In the genomic region with DNA sequence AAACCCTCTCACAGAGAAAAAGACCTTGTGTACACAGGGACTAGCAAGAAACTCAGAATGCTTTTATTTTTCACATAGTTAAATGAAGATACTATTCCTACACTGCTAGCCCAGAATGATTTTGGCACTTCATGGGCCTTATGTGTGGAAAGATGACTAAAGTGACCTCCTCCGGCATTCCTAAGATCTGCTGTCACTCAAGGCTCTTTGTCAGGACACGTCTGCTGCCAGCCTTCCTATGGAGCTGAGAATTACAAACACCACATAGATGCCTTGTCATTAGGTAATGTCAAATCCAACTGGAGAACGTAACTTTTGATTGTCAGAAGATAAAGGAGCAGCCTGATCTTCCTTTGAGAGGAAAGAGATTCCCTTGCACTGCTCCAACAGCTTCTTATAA, we compare ENCODE assay signal across 25 cellular contexts.
DNase-seq lines count a peak whose midpoint lies in the region; ATAC-seq and TF ChIP-seq lines count a peak whose summit lies in the region.
"Had no signal": no experiment of that assay in that cellular context is flagged by ENCODE, and none has a peak within 500 bp of the region (broad histone marks: within the 10 kb centered on the region; RNA-seq: fewer than 3 reads in every experiment).

No MANE protein-coding gene starts in this region.

- no peak overlapping the region for H2BK5ac ChIP-seq in IMR-90 (ENCODE audit: low read depth, low read length, poor library complexity, severe bottlenecking)

- no peak overlapping the region for H2BK120ac ChIP-seq in IMR-90 (ENCODE audit: low read depth, low read length)

- H3K9me3 Mint-ChIP-seq in Calu3 (ENCODE audit: low read depth, unreplicated experiment): peaks cover 3% of the 10 kb centered on the region
- H3K9me3 Mint-ChIP-seq: activated naive CD8-positive, alpha-beta T cell treated with anti-CD3 and anti-CD28 coated beads for 36 hours had no signal

- in situ Hi-C loops in IMR-90 (cut with MboI; ENCODE audit: low sequenced_read_pairs): no loop called here
- in situ Hi-C loops in mammary epithelial cell (cut with MboI; ENCODE audit: low sequenced_read_pairs in 2 of 2): loop anchor here in 1 of 2 donors (25.0 kb wide), 1 partner anchor 111 kb away; no protein-coding TSS in a partner anchor

- H4K5ac ChIP-seq in IMR-90 (ENCODE audit: low read depth, low read length): no peak overlapping the region

- no peak overlapping the region for H4K91ac ChIP-seq in IMR-90 (ENCODE audit: insufficient read depth, low read depth, low read length)

- H3K27ac ChIP-seq in IMR-90 (ENCODE audit: insufficient read depth, low read length): no peak overlapping the region
- H3K27ac ChIP-seq in mammary epithelial cell (ENCODE audit: insufficient read depth, low read depth, low read length): no peak overlapping the region
- H3K27ac ChIP-seq: A549, body of pancreas, C4-2B, colonic mucosa, lower lobe of right lung, spleen, stomach had no signal

- 40% methylated on average over 1 of the region's 3 CpGs; no CpG with 5 or more reads in 1 of the 2 experiments for WGBS in IMR-90 (ENCODE audit: extremely low coverage in 2 of 2, insufficient read length in 1 of 2), 2 experiments
- WGBS in mammary epithelial cell (ENCODE audit: low coverage, missing lambda C conversion rate): 0% methylated on average over 2 of the region's 3 CpGs

- no peak overlapping the region for H3K18ac ChIP-seq in IMR-90 (ENCODE audit: low read depth, low read length)

- CTCF ChIA-PET in IMR-90 (lab: Yijun Ruan, JAX) (no interaction called here), mammary epithelial cell (lab: Charles Lee; ENCODE audit: low non-redundant PET) (no interaction called here), Calu3 (lab: Charles Lee) (no interaction called here)

- no peak overlapping the region for H3K4ac ChIP-seq in IMR-90 (ENCODE audit: low read depth, low read length)

- no peaks in the 10 kb centered on the region for H3K36me3 Mint-ChIP-seq in Calu3 (ENCODE audit: insufficient read depth, unreplicated experiment)
- H3K36me3 Mint-ChIP-seq: activated CD8-positive, alpha-beta memory T cell treated with anti-CD3 and anti-CD28 coated beads, Interleukin-2, amount 10 ng/mL, durations not matched to agents 7 days and 5 days; activated naive CD8-positive, alpha-beta T cell treated with anti-CD3 and anti-CD28 coated beads for 36 hours had no signal

- H2AK9ac ChIP-seq in IMR-90 (replicated peaks; ENCODE audit: low read depth, low read length, poor library complexity): no peak overlapping the region

- H3K9me3 ChIP-seq in IMR-90 (ENCODE audit: control insufficient read depth, insufficient read depth, low read length) (no peaks in the 10 kb centered on the region), mammary epithelial cell (replicated peaks; ENCODE audit: insufficient read depth, low read length) (no peaks in the 10 kb centered on the region)
- H3K9me3 ChIP-seq: A549, body of pancreas, colonic mucosa, lower lobe of right lung, spleen, stomach had no signal

- H2BK15ac ChIP-seq in IMR-90 (ENCODE audit: low read depth, low read length): no peak overlapping the region

- intact Hi-C loops in IMR-90 (cut with micrococcal nuclease) (no loop called here), mammary epithelial cell (cut with micrococcal nuclease) (no loop called here), Calu3 (cut with micrococcal nuclease; ENCODE audit: unreplicated experiment) (no loop called here)

- H4K20me1 ChIP-seq in IMR-90 (ENCODE audit: insufficient read depth, low read length): no peaks in the 10 kb centered on the region
- no peaks in the 10 kb centered on the region for H4K20me1 ChIP-seq in mammary epithelial cell (ENCODE audit: insufficient read depth, low read length)

- DNase-seq in AG10803 (ENCODE audit: low read depth): peak; percentile 40
- peak; percentile 1 for DNase-seq in IMR-90
- peak; percentile 79 for DNase-seq in mammary epithelial cell
- DNase-seq in kidney tubule cell (ENCODE audit: low spot score): peak; percentile 77
- DNase-seq in Calu3: no peak
- DNase-seq: activated CD4-positive, alpha-beta T cell treated with anti-CD3 and anti-CD28 coated beads for 36 hours; activated CD8-positive, alpha-beta memory T cell treated with anti-CD3 and anti-CD28 coated beads, Interleukin-2, amount 10 ng/mL, durations not matched to agents 7 days and 5 days; activated naive CD8-positive, alpha-beta T cell treated with anti-CD3 and anti-CD28 coated beads for 36 hours; body of pancreas; colonic mucosa; Karpas-422; lower lobe of right lung; NCI-H1105 treated with DMSO at 0.1 percent for 48 hours; NCI-H524; SHP77 treated with DMSO at 0.1 percent for 48 hours; spleen; stimulated activated CD4-positive, alpha-beta T cell treated with anti-CD3 and anti-CD28 coated beads, Interleukin-4, amount 100 ng/mL, for 4 hours; stomach; T-helper 1 cell had no signal

- no peak overlapping the region for H3K23ac ChIP-seq in IMR-90 (ENCODE audit: low read depth, low read length)

- H3K4me2 ChIP-seq in IMR-90 (ENCODE audit: low read depth, low read length) (no peak overlapping the region), mammary epithelial cell (ENCODE audit: insufficient read depth, low read depth, low read length) (peak overlapping the region; percentile 26)
- H3K4me2 ChIP-seq: A549 had no signal

- no peak for TF ChIP-seq CTCF in AG10803 (conservative IDR thresholded peaks at IDR 0.05; ENCODE audit: low read length)
- TF ChIP-seq CTCF in IMR-90 (conservative IDR thresholded peaks at IDR 0.05; ENCODE audit: low read depth, low read length): no peak
- no peak for TF ChIP-seq CTCF in mammary epithelial cell (conservative IDR thresholded peaks at IDR 0.05 in 1 of 2, IDR thresholded peaks at IDR 0.05 in 1 of 2; ENCODE audit: extremely low read depth in 1 of 2, insufficient read depth in 1 of 2, low read depth in 1 of 2, low read length in 2 of 2)
- no peak for TF ChIP-seq CTCF in Calu3 (IDR thresholded peaks at IDR 0.05; ENCODE audit: unreplicated experiment)

- H3K27ac Mint-ChIP-seq in Calu3 (ENCODE audit: unreplicated experiment): no peak overlapping the region
- H3K27ac Mint-ChIP-seq: activated CD4-positive, alpha-beta T cell treated with anti-CD3 and anti-CD28 coated beads for 36 hours; activated CD8-positive, alpha-beta memory T cell treated with anti-CD3 and anti-CD28 coated beads, Interleukin-2, amount 10 ng/mL, durations not matched to agents 7 days and 5 days; activated naive CD8-positive, alpha-beta T cell treated with anti-CD3 and anti-CD28 coated beads for 36 hours had no signal

- BruUV-seq in IMR-90 (replicated peaks; lab: Mats Ljungman, UMichigan): no TSS peak
- BruUV-seq in mammary epithelial cell (replicated peaks; lab: Mats Ljungman, UMichigan): no TSS peak
- no TSS peak for BruUV-seq in Calu3 (replicated peaks; lab: Mats Ljungman, UMichigan)

- no peaks in the 10 kb centered on the region for H3K27me3 ChIP-seq in IMR-90 (ENCODE audit: control insufficient read depth, insufficient read depth, low read length)
- H3K27me3 ChIP-seq in mammary epithelial cell (ENCODE audit: insufficient read depth, low read length): no peaks in the 10 kb centered on the region
- H3K27me3 ChIP-seq: body of pancreas, colonic mucosa, spleen, stomach had no signal

- H3K9ac ChIP-seq in IMR-90 (ENCODE audit: low read depth, low read length): no peak overlapping the region
- H3K9ac ChIP-seq in mammary epithelial cell (ENCODE audit: insufficient read depth, low read length): no peak overlapping the region

- H3K27me3 Mint-ChIP-seq in Calu3 (ENCODE audit: unreplicated experiment): no peaks in the 10 kb centered on the region
- H3K27me3 Mint-ChIP-seq: activated CD4-positive, alpha-beta T cell treated with anti-CD3 and anti-CD28 coated beads for 36 hours; activated CD8-positive, alpha-beta memory T cell treated with anti-CD3 and anti-CD28 coated beads, Interleukin-2, amount 10 ng/mL, durations not matched to agents 7 days and 5 days; activated naive CD8-positive, alpha-beta T cell treated with anti-CD3 and anti-CD28 coated beads for 36 hours had no signal

- ATAC-seq in IMR-90 (ENCODE audit: low read depth): no peak
- ATAC-seq in HG02870 (IDR thresholded peaks at IDR 0.05; ENCODE audit: unreplicated experiment): no peak
- no peak for ATAC-seq in GM18858 (IDR thresholded peaks at IDR 0.05; ENCODE audit: unreplicated experiment)
- no peak for ATAC-seq in HG03432 (IDR thresholded peaks at IDR 0.05; ENCODE audit: unreplicated experiment)
- ATAC-seq: A549; activated CD4-positive, alpha-beta T cell treated with anti-CD3 and anti-CD28 coated beads for 36 hours; activated CD8-positive, alpha-beta memory T cell treated with anti-CD3 and anti-CD28 coated beads, Interleukin-2, amount 10 ng/mL, durations not matched to agents 7 days and 5 days; body of pancreas; GM12878; lower lobe of right lung had no signal

- H3K79me1 ChIP-seq in IMR-90 (ENCODE audit: low read depth in 1 of 2, low read length in 2 of 2): no peaks in the 10 kb centered on the region

- dilution Hi-C loops in IMR-90 (cut with HindIII; ENCODE audit: low sequenced_read_pairs, unreplicated experiment): no loop called here
- dilution Hi-C loops in mammary epithelial cell (cut with HindIII; ENCODE audit: low sequenced_read_pairs): no loop called here

- POLR2A ChIA-PET in IMR-90 (lab: Charles Lee; ENCODE audit: unreplicated experiment): no interaction called here

- H3K4me1 ChIP-seq in IMR-90 (ENCODE audit: control insufficient read depth, insufficient read depth, low read length) (no peaks in the 10 kb centered on the region), mammary epithelial cell (ENCODE audit: insufficient read depth, low read length) (peaks cover 17% of the 10 kb centered on the region)
- H3K4me1 ChIP-seq: A549, colonic mucosa, lower lobe of right lung, spleen, stomach had no signal

- no peak overlapping the region for H2AK5ac ChIP-seq in IMR-90 (ENCODE audit: low read depth, low read length)

- H3K56ac ChIP-seq in IMR-90 (ENCODE audit: extremely low read depth, insufficient read depth, low read length): no peak overlapping the region

- TF ChIP-seq POLR2A in IMR-90 (IDR thresholded peaks at IDR 0.05; ENCODE audit: low read depth, low read length): no peak

- H3K4me1 Mint-ChIP-seq in Calu3 (ENCODE audit: low read depth, unreplicated experiment): peaks cover 3% of the 10 kb centered on the region
- H3K4me1 Mint-ChIP-seq: activated CD4-positive, alpha-beta T cell treated with anti-CD3 and anti-CD28 coated beads for 36 hours; activated CD8-positive, alpha-beta memory T cell treated with anti-CD3 and anti-CD28 coated beads, Interleukin-2, amount 10 ng/mL, durations not matched to agents 7 days and 5 days; activated naive CD8-positive, alpha-beta T cell treated with anti-CD3 and anti-CD28 coated beads for 36 hours had no signal

- no peak overlapping the region for H3K4me3 ChIP-seq in AG10803 (ENCODE audit: low read length)
- no peak overlapping the region for H3K4me3 ChIP-seq in IMR-90 (ENCODE audit: insufficient read depth, low read depth, low read length)
- no peak overlapping the region for H3K4me3 ChIP-seq in mammary epithelial cell (replicated peaks in 1 of 3; ENCODE audit: insufficient read depth in 1 of 3, low read depth in 2 of 3, low read length in 3 of 3)
- H3K4me3 ChIP-seq: A549, body of pancreas, colonic mucosa, GM12878, lower lobe of right lung, spleen, stomach had no signal

- H3K4me3 Mint-ChIP-seq in Calu3 (ENCODE audit: low read depth, unreplicated experiment): no peak overlapping the region
- H3K4me3 Mint-ChIP-seq: activated CD4-positive, alpha-beta T cell treated with anti-CD3 and anti-CD28 coated beads for 36 hours; activated CD8-positive, alpha-beta memory T cell treated with anti-CD3 and anti-CD28 coated beads, Interleukin-2, amount 10 ng/mL, durations not matched to agents 7 days and 5 days; activated naive CD8-positive, alpha-beta T cell treated with anti-CD3 and anti-CD28 coated beads for 36 hours had no signal

- H3K36me3 ChIP-seq in IMR-90 (ENCODE audit: control insufficient read depth, insufficient read depth, low read length) (no peaks in the 10 kb centered on the region), mammary epithelial cell (ENCODE audit: insufficient read depth, low read length) (no peaks in the 10 kb centered on the region)
- H3K36me3 ChIP-seq: colonic mucosa, lower lobe of right lung, spleen, stomach had no signal

- H3K79me2 ChIP-seq in mammary epithelial cell (ENCODE audit: insufficient read depth, low read length): no peaks in the 10 kb centered on the region

- no peak overlapping the region for H4K8ac ChIP-seq in IMR-90 (ENCODE audit: low read depth in 2 of 2, low read length in 2 of 2)

- no peak overlapping the region for H2AFZ ChIP-seq in IMR-90 (replicated peaks; ENCODE audit: low read length, poor library complexity)
- H2AFZ ChIP-seq in mammary epithelial cell (ENCODE audit: low read depth, low read length): peak overlapping the region; percentile 38

- H2BK20ac ChIP-seq in IMR-90 (ENCODE audit: low read depth, low read length): no peak overlapping the region

- no peaks in the 10 kb centered on the region for H3K9me1 ChIP-seq in IMR-90 (ENCODE audit: insufficient read depth, low read length)

- H3K14ac ChIP-seq in IMR-90 (replicated peaks; ENCODE audit: low read depth, low read length): no peak overlapping the region

- no peak for TF ChIP-seq RAD21 in IMR-90 (IDR thresholded peaks at IDR 0.05; ENCODE audit: low read length)
